ENCODE assay signal across 1 cellular context in the genomic region with DNA sequence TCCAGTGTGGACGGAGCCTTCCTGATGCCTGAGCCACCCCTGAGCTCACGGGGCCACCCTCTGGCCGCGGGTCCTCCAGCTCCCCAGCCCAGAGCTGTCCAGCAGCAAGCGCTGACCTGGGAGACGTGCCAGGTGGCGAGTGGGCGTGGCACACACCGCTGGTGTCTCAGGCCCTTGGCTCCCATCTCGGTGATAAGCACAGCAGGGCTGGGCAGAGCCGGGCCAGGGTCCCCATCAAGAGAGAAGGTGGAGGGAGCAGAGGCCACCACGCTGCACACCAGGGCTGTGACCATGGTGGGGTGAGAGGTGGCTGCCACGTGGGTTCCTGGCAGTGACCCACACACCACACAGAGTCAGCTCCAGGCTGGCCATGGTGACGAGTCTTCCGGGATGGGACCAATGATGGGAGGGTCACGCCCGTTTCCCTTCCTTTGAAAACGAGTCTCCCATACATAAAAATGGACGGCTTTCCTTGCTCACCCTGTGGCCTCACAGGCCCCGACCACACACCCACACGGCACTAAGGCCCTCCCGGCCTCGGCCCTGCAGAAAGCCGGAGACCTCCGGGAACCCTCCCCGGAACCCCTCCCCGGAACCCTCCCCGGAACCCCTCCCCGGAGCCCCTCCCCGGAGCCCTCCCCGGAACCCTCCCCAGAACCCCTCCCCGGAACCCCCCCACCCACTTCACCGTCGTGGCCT.
TF ChIP-seq lines count a peak whose summit lies in the region.

No MANE protein-coding gene starts in this region.

TF ChIP-seq in HepG2, 621 proteins besides CTCF, POLR2A, EP300 and RAD21 (continued from another document and continues in another):
- TF ChIP-seq, protein P1, sequence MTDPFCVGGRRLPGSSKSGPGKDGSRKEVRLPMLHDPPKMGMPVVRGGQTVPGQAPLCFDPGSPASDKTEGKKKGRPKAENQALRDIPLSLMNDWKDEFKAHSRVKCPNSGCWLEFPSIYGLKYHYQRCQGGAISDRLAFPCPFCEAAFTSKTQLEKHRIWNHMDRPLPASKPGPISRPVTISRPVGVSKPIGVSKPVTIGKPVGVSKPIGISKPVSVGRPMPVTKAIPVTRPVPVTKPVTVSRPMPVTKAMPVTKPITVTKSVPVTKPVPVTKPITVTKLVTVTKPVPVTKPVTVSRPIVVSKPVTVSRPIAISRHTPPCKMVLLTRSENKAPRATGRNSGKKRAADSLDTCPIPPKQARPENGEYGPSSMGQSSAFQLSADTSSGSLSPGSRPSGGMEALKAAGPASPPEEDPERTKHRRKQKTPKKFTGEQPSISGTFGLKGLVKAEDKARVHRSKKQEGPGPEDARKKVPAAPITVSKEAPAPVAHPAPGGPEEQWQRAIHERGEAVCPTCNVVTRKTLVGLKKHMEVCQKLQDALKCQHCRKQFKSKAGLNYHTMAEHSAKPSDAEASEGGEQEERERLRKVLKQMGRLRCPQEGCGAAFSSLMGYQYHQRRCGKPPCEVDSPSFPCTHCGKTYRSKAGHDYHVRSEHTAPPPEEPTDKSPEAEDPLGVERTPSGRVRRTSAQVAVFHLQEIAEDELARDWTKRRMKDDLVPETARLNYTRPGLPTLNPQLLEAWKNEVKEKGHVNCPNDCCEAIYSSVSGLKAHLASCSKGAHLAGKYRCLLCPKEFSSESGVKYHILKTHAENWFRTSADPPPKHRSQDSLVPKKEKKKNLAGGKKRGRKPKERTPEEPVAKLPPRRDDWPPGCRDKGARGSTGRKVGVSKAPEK (CRISPR knock-in tag; IDR thresholded peaks at IDR 0.05; ENCODE audit: borderline replicate concordance): 0 out of 2 replicates have a peak, but pooled peaks have one; percentile 57
- TF ChIP-seq ZSCAN9 (CRISPR knock-in tag; IDR thresholded peaks at IDR 0.05; ENCODE audit: borderline replicate concordance) (peak; percentile 65; the same call in 1 of the 2 replicates), ZNF235 (CRISPR knock-in tag; IDR thresholded peaks at IDR 0.05; ENCODE audit: borderline replicate concordance) (no peak), STAT5B (CRISPR knock-in tag; IDR thresholded peaks at IDR 0.05) (no peak), FOXO1 (CRISPR knock-in tag; IDR thresholded peaks at IDR 0.05) (no peak; the same call in 1 of the 2 replicates), ZNF570 (CRISPR knock-in tag; IDR thresholded peaks at IDR 0.05; ENCODE audit: borderline replicate concordance) (no peak), ZNF331 (CRISPR knock-in tag; IDR thresholded peaks at IDR 0.05) (peak; percentile 78), AGO2 (optimal IDR thresholded peaks at IDR 0.05; ENCODE audit: low read depth, low read length) (peak; percentile 77), HMGA1 (CRISPR knock-in tag; conservative IDR thresholded peaks at IDR 0.05) (no peak), PLRG1 (conservative IDR thresholded peaks at IDR 0.05) (no peak), SYNCRIP (IDR thresholded peaks at IDR 0.05; ENCODE audit: insufficient read depth, low read depth, low read length) (no peak), RXRA (CRISPR knock-in tag; IDR thresholded peaks at IDR 0.05) (peak; percentile 79), ZNF614 (CRISPR knock-in tag; IDR thresholded peaks at IDR 0.05; ENCODE audit: borderline replicate concordance) (peak; percentile 75), ETV6 (CRISPR knock-in tag; conservative IDR thresholded peaks at IDR 0.05) (peak; percentile 81; the same call in 1 of the 2 replicates), MBD4 (IDR thresholded peaks at IDR 0.05; ENCODE audit: borderline replicate concordance, low read length) (no peak), ZNF746 (CRISPR knock-in tag; IDR thresholded peaks at IDR 0.05) (no peak), SALL2 (CRISPR knock-in tag; IDR thresholded peaks at IDR 0.05) (no peak), ZNF530 (CRISPR knock-in tag; IDR thresholded peaks at IDR 0.05; ENCODE audit: low read depth) (no peak), POLR2G (IDR thresholded peaks at IDR 0.05; ENCODE audit: low read depth, low read length) (no peak), CHD2 (IDR thresholded peaks at IDR 0.05; ENCODE audit: low read depth, low read length) (no peak), ZBTB42 (CRISPR knock-in tag; IDR thresholded peaks at IDR 0.05) (no peak)
- TF ChIP-seq, protein P2, sequence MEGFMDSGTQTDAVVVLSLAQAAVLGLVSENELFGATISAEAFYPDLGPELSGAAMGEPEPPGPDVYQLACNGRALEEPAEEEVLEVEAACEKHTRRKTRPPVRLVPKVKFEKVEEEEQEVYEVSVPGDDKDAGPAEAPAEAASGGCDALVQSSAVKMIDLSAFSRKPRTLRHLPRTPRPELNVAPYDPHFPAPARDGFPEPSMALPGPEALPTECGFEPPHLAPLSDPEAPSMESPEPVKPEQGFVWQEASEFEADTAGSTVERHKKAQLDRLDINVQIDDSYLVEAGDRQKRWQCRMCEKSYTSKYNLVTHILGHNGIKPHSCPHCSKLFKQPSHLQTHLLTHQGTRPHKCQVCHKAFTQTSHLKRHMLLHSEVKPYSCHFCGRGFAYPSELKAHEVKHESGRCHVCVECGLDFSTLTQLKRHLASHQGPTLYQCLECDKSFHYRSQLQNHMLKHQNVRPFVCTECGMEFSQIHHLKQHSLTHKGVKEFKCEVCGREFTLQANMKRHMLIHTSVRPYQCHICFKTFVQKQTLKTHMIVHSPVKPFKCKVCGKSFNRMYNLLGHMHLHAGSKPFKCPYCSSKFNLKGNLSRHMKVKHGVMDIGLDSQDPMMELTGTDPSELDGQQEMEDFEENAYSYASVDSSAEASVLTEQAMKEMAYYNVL (CRISPR knock-in tag; IDR thresholded peaks at IDR 0.05; ENCODE audit: borderline replicate concordance): no peak
- TF ChIP-seq, protein P3, sequence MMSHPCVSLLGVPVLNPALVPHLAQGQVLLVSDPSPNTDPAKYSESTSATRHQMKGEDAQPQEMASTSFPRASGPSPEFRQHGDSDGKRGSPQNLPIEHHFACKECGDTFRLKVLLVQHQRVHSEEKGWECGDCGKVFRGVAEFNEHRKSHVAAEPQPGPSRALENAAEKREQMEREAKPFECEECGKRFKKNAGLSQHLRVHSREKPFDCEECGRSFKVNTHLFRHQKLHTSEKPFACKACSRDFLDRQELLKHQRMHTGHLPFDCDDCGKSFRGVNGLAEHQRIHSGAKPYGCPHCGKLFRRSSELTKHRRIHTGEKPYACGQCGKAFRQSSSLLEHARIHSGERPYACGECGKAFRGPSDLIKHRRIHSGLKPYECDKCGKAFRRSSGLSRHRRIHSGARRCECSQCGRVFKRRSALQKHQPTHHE (CRISPR knock-in tag; IDR thresholded peaks at IDR 0.05; ENCODE audit: borderline replicate concordance): no peak
- TF ChIP-seq, protein P4, sequence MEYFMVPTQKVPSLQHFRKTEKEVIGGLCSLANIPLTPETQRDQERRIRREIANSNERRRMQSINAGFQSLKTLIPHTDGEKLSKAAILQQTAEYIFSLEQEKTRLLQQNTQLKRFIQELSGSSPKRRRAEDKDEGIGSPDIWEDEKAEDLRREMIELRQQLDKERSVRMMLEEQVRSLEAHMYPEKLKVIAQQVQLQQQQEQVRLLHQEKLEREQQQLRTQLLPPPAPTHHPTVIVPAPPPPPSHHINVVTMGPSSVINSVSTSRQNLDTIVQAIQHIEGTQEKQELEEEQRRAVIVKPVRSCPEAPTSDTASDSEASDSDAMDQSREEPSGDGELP (IDR thresholded peaks at IDR 0.05; ENCODE audit: borderline replicate concordance, low read depth): peak; percentile 82; the same call in 1 of the 2 replicates
- TF ChIP-seq, protein P5, sequence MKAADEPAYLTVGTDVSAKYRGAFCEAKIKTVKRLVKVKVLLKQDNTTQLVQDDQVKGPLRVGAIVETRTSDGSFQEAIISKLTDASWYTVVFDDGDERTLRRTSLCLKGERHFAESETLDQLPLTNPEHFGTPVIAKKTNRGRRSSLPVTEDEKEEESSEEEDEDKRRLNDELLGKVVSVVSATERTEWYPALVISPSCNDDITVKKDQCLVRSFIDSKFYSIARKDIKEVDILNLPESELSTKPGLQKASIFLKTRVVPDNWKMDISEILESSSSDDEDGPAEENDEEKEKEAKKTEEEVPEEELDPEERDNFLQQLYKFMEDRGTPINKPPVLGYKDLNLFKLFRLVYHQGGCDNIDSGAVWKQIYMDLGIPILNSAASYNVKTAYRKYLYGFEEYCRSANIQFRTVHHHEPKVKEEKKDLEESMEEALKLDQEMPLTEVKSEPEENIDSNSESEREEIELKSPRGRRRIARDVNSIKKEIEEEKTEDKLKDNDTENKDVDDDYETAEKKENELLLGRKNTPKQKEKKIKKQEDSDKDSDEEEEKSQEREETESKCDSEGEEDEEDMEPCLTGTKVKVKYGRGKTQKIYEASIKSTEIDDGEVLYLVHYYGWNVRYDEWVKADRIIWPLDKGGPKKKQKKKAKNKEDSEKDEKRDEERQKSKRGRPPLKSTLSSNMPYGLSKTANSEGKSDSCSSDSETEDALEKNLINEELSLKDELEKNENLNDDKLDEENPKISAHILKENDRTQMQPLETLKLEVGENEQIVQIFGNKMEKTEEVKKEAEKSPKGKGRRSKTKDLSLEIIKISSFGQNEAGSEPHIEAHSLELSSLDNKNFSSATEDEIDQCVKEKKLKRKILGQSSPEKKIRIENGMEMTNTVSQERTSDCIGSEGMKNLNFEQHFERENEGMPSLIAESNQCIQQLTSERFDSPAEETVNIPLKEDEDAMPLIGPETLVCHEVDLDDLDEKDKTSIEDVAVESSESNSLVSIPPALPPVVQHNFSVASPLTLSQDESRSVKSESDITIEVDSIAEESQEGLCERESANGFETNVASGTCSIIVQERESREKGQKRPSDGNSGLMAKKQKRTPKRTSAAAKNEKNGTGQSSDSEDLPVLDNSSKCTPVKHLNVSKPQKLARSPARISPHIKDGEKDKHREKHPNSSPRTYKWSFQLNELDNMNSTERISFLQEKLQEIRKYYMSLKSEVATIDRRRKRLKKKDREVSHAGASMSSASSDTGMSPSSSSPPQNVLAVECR (CRISPR knock-in tag; IDR thresholded peaks at IDR 0.05; ENCODE audit: borderline replicate concordance): peak; percentile 71
- TF ChIP-seq, protein P6, sequence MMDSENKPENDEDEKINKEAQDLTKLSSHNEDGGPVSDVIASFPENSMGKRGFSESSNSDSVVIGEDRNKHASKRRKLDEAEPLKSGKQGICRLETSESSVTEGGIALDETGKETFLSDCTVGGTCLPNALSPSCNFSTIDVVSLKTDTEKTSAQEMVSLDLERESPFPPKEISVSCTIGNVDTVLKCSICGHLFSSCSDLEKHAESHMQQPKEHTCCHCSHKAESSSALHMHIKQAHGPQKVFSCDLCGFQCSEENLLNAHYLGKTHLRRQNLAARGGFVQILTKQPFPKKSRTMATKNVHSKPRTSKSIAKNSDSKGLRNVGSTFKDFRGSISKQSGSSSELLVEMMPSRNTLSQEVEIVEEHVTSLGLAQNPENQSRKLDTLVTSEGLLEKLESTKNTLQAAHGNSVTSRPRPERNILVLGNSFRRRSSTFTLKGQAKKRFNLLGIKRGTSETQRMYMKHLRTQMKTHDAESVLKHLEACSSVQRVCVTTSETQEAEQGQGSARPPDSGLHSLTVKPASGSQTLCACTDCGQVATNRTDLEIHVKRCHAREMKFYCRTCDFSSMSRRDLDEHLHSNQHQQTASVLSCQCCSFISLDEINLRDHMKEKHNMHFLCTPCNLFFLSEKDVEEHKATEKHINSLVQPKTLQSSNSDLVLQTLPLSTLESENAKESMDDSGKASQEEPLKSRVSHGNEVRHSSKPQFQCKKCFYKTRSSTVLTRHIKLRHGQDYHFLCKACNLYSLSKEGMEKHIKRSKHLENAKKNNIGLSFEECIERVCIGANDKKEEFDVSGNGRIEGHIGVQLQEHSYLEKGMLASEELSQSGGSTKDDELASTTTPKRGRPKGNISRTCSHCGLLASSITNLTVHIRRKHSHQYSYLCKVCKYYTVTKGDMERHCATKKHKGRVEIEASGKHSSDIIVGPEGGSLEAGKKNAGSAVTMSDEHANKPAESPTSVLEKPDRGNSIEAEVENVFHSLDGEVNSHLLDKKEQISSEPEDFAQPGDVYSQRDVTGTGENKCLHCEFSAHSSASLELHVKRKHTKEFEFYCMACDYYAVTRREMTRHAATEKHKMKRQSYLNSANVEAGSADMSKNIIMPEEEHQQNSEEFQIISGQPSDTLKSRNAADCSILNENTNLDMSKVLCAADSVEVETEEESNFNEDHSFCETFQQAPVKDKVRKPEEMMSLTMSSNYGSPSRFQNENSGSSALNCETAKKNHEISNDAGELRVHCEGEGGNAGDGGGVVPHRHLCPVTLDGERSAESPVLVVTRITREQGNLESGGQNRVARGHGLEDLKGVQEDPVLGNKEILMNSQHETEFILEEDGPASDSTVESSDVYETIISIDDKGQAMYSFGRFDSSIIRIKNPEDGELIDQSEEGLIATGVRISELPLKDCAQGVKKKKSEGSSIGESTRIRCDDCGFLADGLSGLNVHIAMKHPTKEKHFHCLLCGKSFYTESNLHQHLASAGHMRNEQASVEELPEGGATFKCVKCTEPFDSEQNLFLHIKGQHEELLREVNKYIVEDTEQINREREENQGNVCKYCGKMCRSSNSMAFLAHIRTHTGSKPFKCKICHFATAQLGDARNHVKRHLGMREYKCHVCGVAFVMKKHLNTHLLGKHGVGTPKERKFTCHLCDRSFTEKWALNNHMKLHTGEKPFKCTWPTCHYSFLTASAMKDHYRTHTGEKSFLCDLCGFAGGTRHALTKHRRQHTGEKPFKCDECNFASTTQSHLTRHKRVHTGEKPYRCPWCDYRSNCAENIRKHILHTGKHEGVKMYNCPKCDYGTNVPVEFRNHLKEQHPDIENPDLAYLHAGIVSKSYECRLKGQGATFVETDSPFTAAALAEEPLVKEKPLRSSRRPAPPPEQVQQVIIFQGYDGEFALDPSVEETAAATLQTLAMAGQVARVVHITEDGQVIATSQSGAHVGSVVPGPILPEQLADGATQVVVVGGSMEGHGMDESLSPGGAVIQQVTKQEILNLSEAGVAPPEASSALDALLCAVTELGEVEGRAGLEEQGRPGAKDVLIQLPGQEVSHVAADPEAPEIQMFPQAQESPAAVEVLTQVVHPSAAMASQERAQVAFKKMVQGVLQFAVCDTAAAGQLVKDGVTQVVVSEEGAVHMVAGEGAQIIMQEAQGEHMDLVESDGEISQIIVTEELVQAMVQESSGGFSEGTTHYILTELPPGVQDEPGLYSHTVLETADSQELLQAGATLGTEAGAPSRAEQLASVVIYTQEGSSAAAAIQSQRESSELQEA (CRISPR knock-in tag; IDR thresholded peaks at IDR 0.05; ENCODE audit: not compliant biosample characterization): peak; percentile 18
- TF ChIP-seq, protein P7, sequence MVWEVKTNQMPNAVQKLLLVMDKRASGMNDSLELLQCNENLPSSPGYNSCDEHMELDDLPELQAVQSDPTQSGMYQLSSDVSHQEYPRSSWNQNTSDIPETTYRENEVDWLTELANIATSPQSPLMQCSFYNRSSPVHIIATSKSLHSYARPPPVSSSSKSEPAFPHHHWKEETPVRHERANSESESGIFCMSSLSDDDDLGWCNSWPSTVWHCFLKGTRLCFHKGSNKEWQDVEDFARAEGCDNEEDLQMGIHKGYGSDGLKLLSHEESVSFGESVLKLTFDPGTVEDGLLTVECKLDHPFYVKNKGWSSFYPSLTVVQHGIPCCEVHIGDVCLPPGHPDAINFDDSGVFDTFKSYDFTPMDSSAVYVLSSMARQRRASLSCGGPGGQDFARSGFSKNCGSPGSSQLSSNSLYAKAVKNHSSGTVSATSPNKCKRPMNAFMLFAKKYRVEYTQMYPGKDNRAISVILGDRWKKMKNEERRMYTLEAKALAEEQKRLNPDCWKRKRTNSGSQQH (CRISPR knock-in tag; IDR thresholded peaks at IDR 0.05; ENCODE audit: low read depth): peak; percentile 60; the same call in 1 of the 2 replicates
